8 cellular contexts compared by ENCODE assay signal in genomic region chr1:62436466-62437272, GRCh38. TPM values are rescaled to one million over a fixed set of nuclear protein-coding genes. Genes with fewer than 3 reads are reported as not detected.
A peak's percentile ranks its signal among the peaks of the same experiment; 100 is the strongest.
DNase-seq lines count a peak whose midpoint lies in the region; ATAC-seq and TF ChIP-seq lines count a peak whose summit lies in the region.

Gene USP1, plus strand, starts transcription at chr1:62437049. Its CDS starts 2,819 bp downstream, at chr1:62439868.

- CTCF ChIA-PET in AG04450 (lab: Charles Lee) = interaction anchor here (0.6 kb wide), 1 partner anchor 300 kb away, joined by 3 read pairs; no protein-coding TSS in a partner anchor
- CTCF ChIA-PET in activated B cell treated with CpG ODN at 0.5 μM for 24 hours (lab: Charles Lee) = no interaction called here

- peaks cover 2% of the 10 kb centered on the region for H3K9me3 Mint-ChIP-seq in activated B cell treated with CpG ODN at 0.5 μM for 24 hours

- TF ChIP-seq CTCF in AG04450 (IDR thresholded peaks at IDR 0.05; ENCODE audit: low read depth, low read length) (no peak), activated B cell treated with CpG ODN at 0.5 μM for 24 hours (IDR thresholded peaks at IDR 0.05) (no peak), spleen (IDR thresholded peaks at IDR 0.05 in 8 of 11, conservative IDR thresholded peaks at IDR 0.05 in 3 of 11) (no peak)

- H3K27ac ChIP-seq in AG04450 (ENCODE audit: low read depth, low read length) = peak within 1 kb of the TSS; percentile 100
- H3K27ac ChIP-seq in spleen = peak within 1 kb of the TSS; percentile 93 to 99 (median 98)

- POLR2A ChIA-PET in AG04450 (lab: Yijun Ruan, JAX) (interaction anchor here (0.5 to 1.2 kb wide), 3 partner anchors 26 to 347 kb away, joined by 4 to 5 read pairs (median 4); partner anchors contain the start of gene ATG4C), activated B cell treated with CpG ODN at 0.5 μM for 24 hours (lab: Charles Lee) (interaction anchor here (0.6 to 1.7 kb wide), 15 partner anchors 11 to 1087 kb away, joined by 3 to 11 read pairs (median 4); partner anchors contain the start of genes ATG4C, EFCAB7 and TM2D1)

- H3K36me3 ChIP-seq in spleen = peaks cover 0 to 14% (median 2%) of the 10 kb centered on the region in 6 donors

- H3K36me3 Mint-ChIP-seq in activated B cell treated with CpG ODN at 0.5 μM for 24 hours (ENCODE audit: low read depth) = peaks cover 25% of the 10 kb centered on the region

- in situ Hi-C loops in GM18951 (cut with MboI; ENCODE audit: low sequenced_read_pairs, unreplicated experiment) = no loop called here

- H3K4me1 ChIP-seq in spleen = peaks cover 22 to 52% (median 42%) of the 10 kb centered on the region in 6 donors

- intact Hi-C loops in activated B cell treated with CpG ODN at 0.5 μM for 24 hours (cut with micrococcal nuclease) (loop anchor here (1.0 to 5.0 kb wide), 9 partner anchors 176 to 1358 kb away; partner anchors contain the start of genes ALG6, ATG4C, DOCK7 and EFCAB7), spleen (cut with DNase I; ENCODE audit: low total_unique reads) (no loop called here)

- peak; percentile 83 for ATAC-seq in HG03196 (IDR thresholded peaks at IDR 0.05; ENCODE audit: unreplicated experiment)
- ATAC-seq in activated B cell treated with CpG ODN at 0.5 μM for 24 hours (ENCODE audit: low read depth) = peak; percentile 82

- DNase-seq in AG04450 (ENCODE audit: low read depth, low spot score) (peak; percentile 99), NCI-H345 (lab: John Stamatoyannopoulos, UW) (peak; percentile 100), activated B cell treated with CpG ODN at 0.5 μM for 24 hours (peak; percentile 86), inferior parietal cortex (ENCODE audit: extremely low spot score) (peak; percentile 97), spleen (peak; percentile 98)
- DNase-seq in central memory CD4-positive, alpha-beta T cell = peak; percentile 100

- no peaks in the 10 kb centered on the region for H3K27me3 Mint-ChIP-seq in activated B cell treated with CpG ODN at 0.5 μM for 24 hours

- H3K9me3 ChIP-seq in AG04450 (ENCODE audit: control insufficient read depth, insufficient read depth, low read length) = no peaks in the 10 kb centered on the region; the same call in 1 of the 2 replicates
- no peaks in the 10 kb centered on the region for H3K9me3 ChIP-seq in spleen

- peak within 1 kb of the TSS; percentile 96 for H3K4me3 Mint-ChIP-seq in activated B cell treated with CpG ODN at 0.5 μM for 24 hours

- H3K4me3 ChIP-seq in AG04450 (ENCODE audit: low read depth, low read length) (peak within 1 kb of the TSS; percentile 86), spleen (peak within 1 kb of the TSS; percentile 83 to 99 (median 96))

- H3K27ac Mint-ChIP-seq in activated B cell treated with CpG ODN at 0.5 μM for 24 hours = peak within 1 kb of the TSS; percentile 99

- H3K27me3 ChIP-seq in AG04450 (ENCODE audit: control insufficient read depth, insufficient read depth, low read length) (no peaks in the 10 kb centered on the region), spleen (replicated peaks in 1 of 7) (no peaks in the 10 kb centered on the region)

- H3K4me1 Mint-ChIP-seq in activated B cell treated with CpG ODN at 0.5 μM for 24 hours = peaks cover 57% of the 10 kb centered on the region

- TF ChIP-seq POLR2A in GM18951 (IDR thresholded peaks at IDR 0.05; ENCODE audit: extremely low read depth, insufficient read depth, insufficient read length) (peak; percentile 80), spleen (IDR thresholded peaks at IDR 0.05) (peak in 1 of 3 donors; percentile 16)

- 0 to 1% (median 0%) methylated on average over 40 to 76 of the region's 76 CpGs for WGBS in spleen, 5 donors

RNA-seq across cellular contexts. Expression of gene USP1, which starts in this region (rescaled TPM):
- polyA plus RNA-seq in AG04450 (2011; rRNA removed) = 8.4 and 13.8 TPM in 2 replicates
- 2.6 and 6.5 TPM in 2 replicates for polyA minus RNA-seq in AG04450 (2011; rRNA and poly(A)+ RNA removed)
- 32.1 and 33.3 TPM in 2 replicates for total RNA-seq in activated B cell treated with CpG ODN at 0.5 μM for 24 hours
- total RNA-seq in spleen = 10 to 100 TPM; 24.6 to 29.6 (median 26.4) TPM
- 10 to 100 TPM in 2 of 3 donors, 1 to 10 TPM in 1; 9.2 to 16.7 (median 13.5) TPM for polyA plus RNA-seq in spleen

Comparison
In these comparisons a context has a peak if more than half of its experiments do, and no peak if none do; other contexts are left out.
1. Peak in every context shown above with its lines: DNase-seq, ATAC-seq, H3K4me3 ChIP-seq and H3K27ac ChIP-seq.